ENCODE assay signal across 11 cellular contexts in the genomic region with DNA sequence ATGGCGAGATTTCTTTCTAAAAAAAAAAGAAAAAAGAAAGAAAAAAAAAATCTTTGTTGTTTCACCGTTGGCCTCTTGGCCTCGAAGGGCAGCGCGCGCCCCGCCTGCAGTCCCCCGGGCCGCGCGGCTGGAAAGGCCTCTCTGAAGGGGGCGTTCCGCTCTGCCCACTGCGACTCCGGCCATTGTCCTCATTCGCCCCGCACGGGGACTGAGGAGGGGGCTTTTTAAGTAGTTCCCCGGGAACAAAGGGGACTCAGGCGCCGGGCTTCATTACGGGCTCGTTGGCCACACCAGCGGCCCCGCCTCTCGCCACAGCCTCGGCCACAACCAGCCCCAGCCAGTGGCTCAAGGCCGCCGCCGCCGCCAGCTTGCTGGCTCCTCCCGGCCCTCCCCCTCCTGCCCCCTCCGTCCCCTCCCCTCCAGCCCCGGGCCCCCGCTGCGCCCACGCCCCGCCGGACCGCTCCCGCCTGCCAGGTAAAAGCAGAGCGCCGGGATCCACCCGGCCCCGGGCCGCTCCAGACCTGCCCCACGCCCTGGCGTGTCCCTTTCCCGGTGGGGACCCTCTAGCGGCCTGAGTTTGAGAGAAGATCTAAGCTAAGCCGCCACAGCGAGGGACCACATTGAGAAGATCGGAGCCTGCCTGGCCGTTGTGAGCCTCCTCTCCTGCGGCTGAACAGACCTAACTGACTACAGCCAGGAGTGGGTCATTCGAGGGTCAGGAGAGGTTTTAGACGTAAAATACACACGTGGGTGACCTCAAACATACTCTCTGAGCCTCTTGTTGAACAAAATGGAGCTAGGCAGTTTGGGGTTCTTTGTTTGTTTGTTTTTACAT. TPM values are rescaled to one million over a fixed set of nuclear protein-coding genes. Genes with fewer than 3 reads are reported as not detected.
DNase-seq lines count a peak whose midpoint lies in the region; ATAC-seq, FAIRE-seq and TF ChIP-seq lines count a peak whose summit lies in the region.
"Had no signal": no experiment of that assay in that cellular context is flagged by ENCODE, and none has a peak within 500 bp of the region (broad histone marks: within the 10 kb centered on the region; RNA-seq: fewer than 3 reads in every experiment).

No MANE protein-coding gene starts in this region.

- intact Hi-C loops in Caco-2 (cut with micrococcal nuclease; ENCODE audit: unreplicated experiment), result loop anchor here (1.0 to 5.0 kb wide), 4 partner anchors 18 to 158 kb away; no protein-coding TSS in a partner anchor
- intact Hi-C loops in ascending aorta (cut with DNase I), result loop anchor here (1.0 to 5.0 kb wide), 3 partner anchors 26 to 295 kb away; no protein-coding TSS in a partner anchor
- intact Hi-C loops in left ventricle myocardium superior (cut with micrococcal nuclease), result no loop called here

- H3K4me1 ChIP-seq in Caco-2 (peaks cover 30% of the 10 kb centered on the region), ascending aorta (peaks cover 0 to 18% of the 10 kb centered on the region in 2 donors), parathyroid adenoma (no peaks in the 10 kb centered on the region)

- no peaks in the 10 kb centered on the region for H3K79me2 ChIP-seq in parathyroid adenoma

- H3K4me3 ChIP-seq in Caco-2 (ENCODE audit: low read depth, low read length) (peak overlapping the region; percentile 54), ascending aorta (peak overlapping the region; percentile 35 to 52), parathyroid adenoma (ENCODE audit: low read depth, low read length) (no peak overlapping the region)
- H3K4me3 ChIP-seq: cardiac muscle cell had no signal

- H3K27ac ChIP-seq in ascending aorta, result peak overlapping the region in 1 of 2 donors; percentile 1
- H3K27ac ChIP-seq in parathyroid adenoma, result no peak overlapping the region
- H3K27ac ChIP-seq: cardiac muscle cell had no signal

- CTCF ChIA-PET in Caco-2 (lab: Charles Lee), result interaction anchor here (0.8 to 2.2 kb wide), 3 partner anchors 15 to 19 kb away, joined by 4 to 12 read pairs (median 5); no protein-coding TSS in a partner anchor

- no TSS peak for BruUV-seq in Caco-2 (replicated peaks; lab: Mats Ljungman, UMichigan)

- no peaks in the 10 kb centered on the region for H3K9me3 Mint-ChIP-seq in Caco-2 (ENCODE audit: unreplicated experiment)

- H3K4me1 Mint-ChIP-seq in Caco-2 (ENCODE audit: low read depth, unreplicated experiment), result peaks cover 13% of the 10 kb centered on the region

- no peaks in the 10 kb centered on the region for H3K27me3 ChIP-seq in Caco-2 (replicated peaks; ENCODE audit: control insufficient read depth, insufficient read depth, low read length)
- H3K27me3 ChIP-seq in ascending aorta, result no peaks in the 10 kb centered on the region
- H3K27me3 ChIP-seq in parathyroid adenoma (ENCODE audit: control insufficient read depth, insufficient read depth, low read length), result no peaks in the 10 kb centered on the region
- H3K27me3 ChIP-seq: cardiac muscle cell had no signal

- H3K9me3 ChIP-seq in Caco-2, result peaks cover under 1% of the 10 kb centered on the region; the same call in 1 of the 2 replicates
- H3K9me3 ChIP-seq in ascending aorta, result no peaks in the 10 kb centered on the region
- H3K9me3 ChIP-seq in parathyroid adenoma (ENCODE audit: control insufficient read depth, low read length), result no peaks in the 10 kb centered on the region

- H3K4me2 ChIP-seq in parathyroid adenoma (ENCODE audit: low read length), result no peak overlapping the region

- DNase-seq in Caco-2, result peak; percentile 82 to 86
- DNase-seq in ascending aorta (ENCODE audit: low spot score in 2 of 2), result no peak
- DNase-seq in left ventricle myocardium superior, result peak; percentile 58
- DNase-seq in DMS153 (lab: John Stamatoyannopoulos, UW), result no peak
- DNase-seq in GM19239 (ENCODE audit: insufficient read length, low spot score), result no peak
- DNase-seq: MM.1S; stimulated activated CD4-positive, alpha-beta T cell treated with anti-CD3 and anti-CD28 coated beads, Interleukin-12 subunit alpha, Interleukin-12 subunit beta, amount 100 ng/mL, for 4 hours had no signal

- H3K36me3 Mint-ChIP-seq in Caco-2 (ENCODE audit: insufficient read depth, unreplicated experiment), result no peaks in the 10 kb centered on the region

- no peaks in the 10 kb centered on the region for H3K27me3 Mint-ChIP-seq in Caco-2 (ENCODE audit: insufficient read depth, unreplicated experiment)

- POLR2A ChIA-PET in Caco-2 (lab: Charles Lee), result interaction anchor here (0.6 to 1.2 kb wide), 5 partner anchors 21 to 517 kb away, joined by 3 to 7 read pairs (median 4); no protein-coding TSS in a partner anchor

- FAIRE-seq in GM19239 (lab: Jason Lieb, UNC), result no peak

- H2AFZ ChIP-seq in parathyroid adenoma, result peak overlapping the region; percentile 11

- no peaks in the 10 kb centered on the region for H3K36me3 ChIP-seq in Caco-2 (ENCODE audit: control insufficient read depth, insufficient read depth, low read length)
- no peaks in the 10 kb centered on the region for H3K36me3 ChIP-seq in ascending aorta
- no peaks in the 10 kb centered on the region for H3K36me3 ChIP-seq in parathyroid adenoma (ENCODE audit: control insufficient read depth, insufficient read depth, low read length)
- H3K36me3 ChIP-seq: cardiac muscle cell had no signal

- TF ChIP-seq CTCF in Caco-2 (IDR thresholded peaks at IDR 0.05; ENCODE audit: insufficient read depth in 1 of 2, low read depth in 1 of 2, low read length in 1 of 2, severe bottlenecking in 1 of 2, unreplicated experiment in 1 of 2), result peak in 1 of 2 experiments; percentile 1
- TF ChIP-seq CTCF in ascending aorta (IDR thresholded peaks at IDR 0.05), result no peak
- no peak for TF ChIP-seq CTCF in parathyroid adenoma (IDR thresholded peaks at IDR 0.05)

- H3K9ac ChIP-seq in parathyroid adenoma, result no peak overlapping the region

- peak overlapping the region; percentile 71 for H3K4me3 Mint-ChIP-seq in Caco-2 (ENCODE audit: unreplicated experiment)

- H3K27ac Mint-ChIP-seq in Caco-2 (ENCODE audit: unreplicated experiment), result peak overlapping the region; percentile 80

- peak; percentile 62 for ATAC-seq in left ventricle myocardium superior
- no peak for ATAC-seq in HG02970 (IDR thresholded peaks at IDR 0.05; ENCODE audit: low FRiP score, unreplicated experiment)
- ATAC-seq in HG03342 (IDR thresholded peaks at IDR 0.05; ENCODE audit: unreplicated experiment), result no peak

RNA-seq across cellular contexts. Expression of a gene that starts 54.1 kb away (rescaled TPM):
- total RNA-seq in Caco-2 (2022), result not detected in 2 replicates
- total RNA-seq in ascending aorta, result not detected
- total RNA-seq in left ventricle myocardium superior, result 0.40 TPM

Comparison
In these comparisons a context has a peak if more than half of its experiments do, and no peak if none do; other contexts are left out.
1. DNase-seq: peak in Caco-2 (2 of 2) and left ventricle myocardium superior (single experiment); none in ascending aorta (0 of 2), DMS153 (single experiment) and GM19239 (single experiment).